ENCODE assay signal across 8 cellular contexts in the genomic region with DNA sequence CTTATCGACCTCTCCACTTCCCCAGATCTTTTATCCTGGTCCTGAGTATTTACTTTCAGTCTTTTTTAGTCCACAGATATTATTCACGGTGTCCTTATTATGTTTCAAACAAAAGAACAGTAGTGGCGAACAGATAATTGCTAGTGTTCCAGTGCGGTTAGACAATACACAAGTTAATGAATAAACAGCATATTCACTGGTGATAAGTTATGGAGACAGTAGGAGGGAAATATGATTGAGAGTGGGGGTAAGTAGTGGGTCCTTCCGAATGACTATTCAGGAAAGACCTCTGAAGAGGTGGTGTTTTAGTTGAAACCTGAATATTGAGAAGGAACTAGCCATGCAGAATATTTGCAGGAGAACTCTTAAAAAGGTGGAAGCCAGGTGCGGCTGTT. TPM values are rescaled to one million over a fixed set of nuclear protein-coding genes. Genes with fewer than 3 reads are reported as not detected.
DNase-seq lines count a peak whose midpoint lies in the region; ATAC-seq and TF ChIP-seq lines count a peak whose summit lies in the region.

No MANE protein-coding gene starts in this region.

- H3K9me3 ChIP-seq in left ventricle myocardium inferior (replicated peaks) (no peaks in the 10 kb centered on the region), PC-9 (ENCODE audit: insufficient read depth, low read depth) (no peaks in the 10 kb centered on the region), skeletal muscle satellite cell (replicated peaks; ENCODE audit: low read length) (no peaks in the 10 kb centered on the region)

- peak overlapping the region; percentile 87 for H3K9ac ChIP-seq in skeletal muscle satellite cell (ENCODE audit: low read depth, low read length)

- intact Hi-C loops in left ventricle myocardium inferior (cut with micrococcal nuclease) = no loop called here
- intact Hi-C loops in Right ventricle myocardium inferior (cut with DNase I) = no loop called here
- intact Hi-C loops in PC-9 (cut with micrococcal nuclease; ENCODE audit: unreplicated experiment) = no loop called here

- H3K4me2 ChIP-seq in PC-9 (peak overlapping the region; percentile 96), skeletal muscle satellite cell (ENCODE audit: low read length) (peak overlapping the region; percentile 83)

- ATAC-seq in Right ventricle myocardium inferior = no peak
- ATAC-seq in HG02852 (IDR thresholded peaks at IDR 0.05; ENCODE audit: unreplicated experiment) = no peak
- ATAC-seq in GM21723 (IDR thresholded peaks at IDR 0.05; ENCODE audit: unreplicated experiment) = no peak

- TF ChIP-seq CTCF in left ventricle myocardium inferior (IDR thresholded peaks at IDR 0.05; ENCODE audit: borderline replicate concordance) = no peak
- no peak for TF ChIP-seq CTCF in PC-9 (conservative IDR thresholded peaks at IDR 0.05)
- TF ChIP-seq CTCF in fibroblast of pulmonary artery (IDR thresholded peaks at IDR 0.05; ENCODE audit: low read length, missing control alignments) = no peak

- POLR2A ChIA-PET in PC-9 (lab: Charles Lee; ENCODE audit: unreplicated experiment) = no interaction called here

- H3K27me3 ChIP-seq in left ventricle myocardium inferior (ENCODE audit: low read depth) (no peaks in the 10 kb centered on the region), PC-9 (ENCODE audit: insufficient read depth, low read depth) (no peaks in the 10 kb centered on the region), skeletal muscle satellite cell (ENCODE audit: control insufficient read depth, insufficient read depth, low read length) (peaks cover 12% of the 10 kb centered on the region)

- peaks cover 14% of the 10 kb centered on the region; the same call in 1 of the 2 replicates for H4K20me1 ChIP-seq in PC-9 (ENCODE audit: insufficient read depth)

- peak overlapping the region; percentile 92 for H3K4me3 ChIP-seq in left ventricle myocardium inferior
- peak overlapping the region; percentile 92 for H3K4me3 ChIP-seq in PC-9
- H3K4me3 ChIP-seq in fibroblast of pulmonary artery (replicated peaks; ENCODE audit: low read depth, low read length) = peak overlapping the region; percentile 81
- H3K4me3 ChIP-seq in skeletal muscle satellite cell (ENCODE audit: low read length) = peak overlapping the region; percentile 95

- DNase-seq in left ventricle myocardium inferior (no peak), Right ventricle myocardium inferior (ENCODE audit: missing footprints) (no peak), PC-9 (no peak), fibroblast of pulmonary artery (ENCODE audit: low read depth) (no peak), D341Med (ENCODE audit: low spot score) (no peak)

- CTCF ChIA-PET in PC-9 (lab: Charles Lee) = no interaction called here

- H3K36me3 ChIP-seq in left ventricle myocardium inferior = peaks cover under 1% of the 10 kb centered on the region
- peaks cover under 1% of the 10 kb centered on the region; the same call in 1 of the 2 replicates for H3K36me3 ChIP-seq in PC-9 (ENCODE audit: low read depth)
- no peaks in the 10 kb centered on the region for H3K36me3 ChIP-seq in skeletal muscle satellite cell (ENCODE audit: insufficient read depth, low read length)

- no peaks in the 10 kb centered on the region for H3F3A ChIP-seq in PC-9 (ENCODE audit: insufficient read depth, low read depth)

- H3K79me2 ChIP-seq in PC-9 (ENCODE audit: low read depth) = peaks cover 48% of the 10 kb centered on the region

- TSS peak; percentile 51 for BruUV-seq in PC-9 (replicated peaks; lab: Mats Ljungman, UMichigan)

- H2AFZ ChIP-seq in PC-9 = peak overlapping the region; percentile 96

- H3K4me1 ChIP-seq in left ventricle myocardium inferior = peaks cover 41% of the 10 kb centered on the region
- peaks cover 37% of the 10 kb centered on the region for H3K4me1 ChIP-seq in PC-9 (replicated peaks; ENCODE audit: insufficient read depth)
- peaks cover 9% of the 10 kb centered on the region for H3K4me1 ChIP-seq in skeletal muscle satellite cell (ENCODE audit: control insufficient read depth, insufficient read depth, low read length)

- peak overlapping the region; percentile 87 for H3K27ac ChIP-seq in left ventricle myocardium inferior (replicated peaks)
- peak overlapping the region; percentile 72; the same call in 1 of the 2 replicates for H3K27ac ChIP-seq in PC-9

- H3K9me2 ChIP-seq in PC-9 (ENCODE audit: insufficient read depth) = no peaks in the 10 kb centered on the region

RNA-seq across cellular contexts. Expression of gene TMEM260, which starts 0.7 kb away (rescaled TPM):
- total RNA-seq in left ventricle myocardium inferior (5.1 TPM), Right ventricle myocardium inferior (5.9 TPM), PC-9 (2021) (12.4 and 19.1 TPM in 2 replicates)
- 10.0 and 10.6 TPM in 2 replicates for total RNA-seq in skeletal muscle satellite cell (2012; rRNA removed)
